Comparison of ENCODE assay signal across 1 cellular context in genomic region chr12:2960432-2960956, GRCh38.
TF ChIP-seq lines count a peak whose summit lies in the region.

No MANE protein-coding gene starts in this region.

TF ChIP-seq in HepG2, 621 proteins besides CTCF, POLR2A, EP300 and RAD21 (continued from another document):
- TF ChIP-seq ZNF609 (CRISPR knock-in tag; IDR thresholded peaks at IDR 0.05; ENCODE audit: borderline replicate concordance) (no peak), KDM3A (CRISPR knock-in tag; IDR thresholded peaks at IDR 0.05; ENCODE audit: low read depth) (no peak), ZNF44 (CRISPR knock-in tag; IDR thresholded peaks at IDR 0.05) (0 out of 2 replicates have a peak, but pooled peaks have one; percentile 44), SYNCRIP (IDR thresholded peaks at IDR 0.05; ENCODE audit: insufficient read depth, low read depth, low read length) (no peak), HNRNPH1 (optimal IDR thresholded peaks at IDR 0.05; ENCODE audit: low read depth, low read length) (no peak), ZNF672 (CRISPR knock-in tag; IDR thresholded peaks at IDR 0.05) (no peak), SALL2 (CRISPR knock-in tag; IDR thresholded peaks at IDR 0.05) (no peak), SOX5 (CRISPR knock-in tag; IDR thresholded peaks at IDR 0.05; ENCODE audit: borderline replicate concordance) (0 out of 2 replicates have a peak, but pooled peaks have one; percentile 7), ONECUT2 (CRISPR knock-in tag; IDR thresholded peaks at IDR 0.05) (no peak), ZFP91 (CRISPR knock-in tag; IDR thresholded peaks at IDR 0.05; ENCODE audit: borderline replicate concordance) (no peak), CENPBD1 (CRISPR knock-in tag; IDR thresholded peaks at IDR 0.05; ENCODE audit: borderline replicate concordance, low read depth) (no peak), ZBTB1 (CRISPR knock-in tag; IDR thresholded peaks at IDR 0.05; ENCODE audit: borderline replicate concordance) (no peak), USF2 (IDR thresholded peaks at IDR 0.05; ENCODE audit: low read depth, low read length) (peak; percentile 11; the same call in 1 of the 2 replicates), USF2 (CRISPR knock-in tag; IDR thresholded peaks at IDR 0.05; ENCODE audit: borderline replicate concordance) (no peak)
